14 cellular contexts compared by ENCODE assay signal in genomic region chr10:122021421-122021820, GRCh38. TPM values are rescaled to one million over a fixed set of nuclear protein-coding genes. Genes with fewer than 3 reads are reported as not detected.
DNase-seq lines count a peak whose midpoint lies in the region; ATAC-seq and TF ChIP-seq lines count a peak whose summit lies in the region.
"Had no signal": no experiment of that assay in that cellular context is flagged by ENCODE, and none has a peak within 500 bp of the region (broad histone marks: within the 10 kb centered on the region; RNA-seq: fewer than 3 reads in every experiment).

No MANE protein-coding gene starts in this region.

- DNase-seq in breast epithelium (ENCODE audit: low spot score in 2 of 2): peak; percentile 62
- no peak for DNase-seq in MCF 10A (ENCODE audit: unreplicated experiment)
- no peak for DNase-seq in esophagus muscularis mucosa (ENCODE audit: extremely low spot score)
- no peak for DNase-seq in lower lobe of right lung
- DNase-seq in vagina (ENCODE audit: extremely low spot score in 2 of 2): no peak
- DNase-seq in activated CD8-positive, alpha-beta memory T cell treated with anti-CD3 and anti-CD28 coated beads, Interleukin-2, amount 50 U/mL, for 4 hours: no peak
- DNase-seq in effector CD4-positive, alpha-beta T cell: no peak
- DNase-seq: Kasumi-1, kidney, natural killer cell, NCI-H2081 treated with DMSO at 0.1 percent for 48 hours had no signal

- H3K4me3 ChIP-seq in breast epithelium: peak overlapping the region; percentile 5 to 55 (median 33)
- H3K4me3 ChIP-seq in esophagus muscularis mucosa: peak overlapping the region; percentile 37 to 43 (median 40)
- H3K4me3 ChIP-seq in lower lobe of right lung: no peak overlapping the region
- H3K4me3 ChIP-seq in vagina: peak overlapping the region in 1 of 2 donors; percentile 15
- H3K4me3 ChIP-seq: cardiac muscle cell had no signal

- H3K36me3 ChIP-seq in breast epithelium: no peaks in the 10 kb centered on the region
- peaks cover 0 to 12% (median 0%) of the 10 kb centered on the region in 4 donors for H3K36me3 ChIP-seq in esophagus muscularis mucosa
- no peaks in the 10 kb centered on the region for H3K36me3 ChIP-seq in lower lobe of right lung
- no peaks in the 10 kb centered on the region for H3K36me3 ChIP-seq in vagina
- H3K36me3 ChIP-seq: cardiac muscle cell had no signal

- peak; percentile 26 for TF ChIP-seq EP300 in esophagus muscularis mucosa (IDR thresholded peaks at IDR 0.05)

- no peak overlapping the region for H3K27ac Mint-ChIP-seq in MCF 10A (ENCODE audit: low read depth, unreplicated experiment)
- H3K27ac Mint-ChIP-seq: natural killer cell; T-helper 1 cell treated with Interleukin-12 subunit alpha and Interleukin-12 subunit beta and Interleukin-4 antibody, amounts not matched to agents 30 μg/mL and 1 μg/mL, for 36 hours had no signal

- CTCF ChIA-PET in MCF 10A (lab: Yijun Ruan, JAX): interaction anchor here (0.8 to 1.4 kb wide), 4 partner anchors 15 to 91 kb away, joined by 3 to 5 read pairs (median 4); no protein-coding TSS in a partner anchor

- no peak for TF ChIP-seq POLR2A in breast epithelium (IDR thresholded peaks at IDR 0.05)
- TF ChIP-seq POLR2A in esophagus muscularis mucosa (IDR thresholded peaks at IDR 0.05; ENCODE audit: low read depth): no peak
- no peak for TF ChIP-seq POLR2A in vagina (IDR thresholded peaks at IDR 0.05)

- H3K27me3 Mint-ChIP-seq in MCF 10A (ENCODE audit: insufficient read depth, unreplicated experiment): no peaks in the 10 kb centered on the region

- H3K27me3 ChIP-seq in breast epithelium (no peaks in the 10 kb centered on the region), esophagus muscularis mucosa (no peaks in the 10 kb centered on the region), lower lobe of right lung (ENCODE audit: low read depth) (no peaks in the 10 kb centered on the region), vagina (no peaks in the 10 kb centered on the region)
- H3K27me3 ChIP-seq: cardiac muscle cell had no signal

- peak overlapping the region; percentile 80 to 84 for H3K27ac ChIP-seq in breast epithelium
- peak overlapping the region; percentile 83 to 88 (median 85) for H3K27ac ChIP-seq in esophagus muscularis mucosa (replicated peaks in 1 of 4)
- peak overlapping the region; percentile 6 for H3K27ac ChIP-seq in lower lobe of right lung
- peak overlapping the region; percentile 67 for H3K27ac ChIP-seq in vagina
- H3K27ac ChIP-seq: cardiac muscle cell had no signal

- WGBS in esophagus muscularis mucosa: 8% methylated on average over 10 of the region's 10 CpGs

- H3K4me3 Mint-ChIP-seq in MCF 10A (ENCODE audit: unreplicated experiment): no peak overlapping the region
- H3K4me3 Mint-ChIP-seq: natural killer cell; T-helper 1 cell treated with Interleukin-12 subunit alpha and Interleukin-12 subunit beta and Interleukin-4 antibody, amounts not matched to agents 30 μg/mL and 1 μg/mL, for 36 hours had no signal

- TF ChIP-seq CTCF in breast epithelium (IDR thresholded peaks at IDR 0.05) (no peak), MCF 10A (IDR thresholded peaks at IDR 0.05; ENCODE audit: unreplicated experiment) (no peak), esophagus muscularis mucosa (IDR thresholded peaks at IDR 0.05) (no peak), lower lobe of right lung (IDR thresholded peaks at IDR 0.05) (no peak), vagina (IDR thresholded peaks at IDR 0.05) (no peak)

- intact Hi-C loops in breast epithelium (cut with DNase I; ENCODE audit: low total_unique reads): no loop called here
- intact Hi-C loops in MCF 10A (cut with micrococcal nuclease): no loop called here
- intact Hi-C loops in esophagus muscularis mucosa (cut with DNase I): no loop called here
- intact Hi-C loops in lower lobe of right lung (cut with DNase I): no loop called here
- intact Hi-C loops in vagina (cut with DNase I): no loop called here

- H3K9me3 ChIP-seq in breast epithelium (no peaks in the 10 kb centered on the region), esophagus muscularis mucosa (no peaks in the 10 kb centered on the region), lower lobe of right lung (no peaks in the 10 kb centered on the region), vagina (no peaks in the 10 kb centered on the region)

- ATAC-seq in lower lobe of right lung (no peak), HG02571 (IDR thresholded peaks at IDR 0.05; ENCODE audit: unreplicated experiment) (no peak)
- ATAC-seq: natural killer cell had no signal

- POLR2A ChIA-PET in MCF 10A (lab: Yijun Ruan, JAX): interaction anchor here (0.5 to 1.5 kb wide), 3 partner anchors 27 to 93 kb away, joined by 3 read pairs; no protein-coding TSS in a partner anchor

- H3K4me1 Mint-ChIP-seq in MCF 10A (ENCODE audit: insufficient read depth, unreplicated experiment): peaks cover 21% of the 10 kb centered on the region
- H3K4me1 Mint-ChIP-seq: natural killer cell had no signal

- BruUV-seq in MCF 10A (replicated peaks; lab: Mats Ljungman, UMichigan): no TSS peak

- no peaks in the 10 kb centered on the region for H3K9me3 Mint-ChIP-seq in MCF 10A (ENCODE audit: unreplicated experiment)
- H3K9me3 Mint-ChIP-seq: natural killer cell; T-helper 1 cell treated with Interleukin-12 subunit alpha and Interleukin-12 subunit beta and Interleukin-4 antibody, amounts not matched to agents 30 μg/mL and 1 μg/mL, for 36 hours had no signal

- H3K4me1 ChIP-seq in breast epithelium: peaks cover 0 to 3% of the 10 kb centered on the region in 2 donors
- peaks cover 5 to 43% (median 33%) of the 10 kb centered on the region in 4 donors for H3K4me1 ChIP-seq in esophagus muscularis mucosa
- H3K4me1 ChIP-seq in lower lobe of right lung: peaks cover 17% of the 10 kb centered on the region
- H3K4me1 ChIP-seq in vagina: peaks cover 12% of the 10 kb centered on the region

- H3K36me3 Mint-ChIP-seq in MCF 10A (ENCODE audit: insufficient read depth, unreplicated experiment): no peaks in the 10 kb centered on the region
- H3K36me3 Mint-ChIP-seq: natural killer cell had no signal

RNA-seq across cellular contexts. Expression of gene TACC2, which starts 32.5 kb away (rescaled TPM):
- 10 to 100 TPM; 26.1 to 30.5 (median 28.5) TPM for total RNA-seq in breast epithelium
- 66.8 and 89.0 TPM in 2 replicates for total RNA-seq in MCF 10A (2022)
- 10 to 100 TPM; 53.7 to 99.4 (median 75.6) TPM for total RNA-seq in esophagus muscularis mucosa
- total RNA-seq in lower lobe of right lung: 141 TPM
- total RNA-seq in vagina: 76.4 TPM
- total RNA-seq: natural killer cell had no signal

RNA-seq across cellular contexts. Expression of gene NSMCE4A, which starts 46.4 kb away (rescaled TPM):
- total RNA-seq in breast epithelium: 100 to 1,000 TPM in 2 of 3 donors, 10 to 100 TPM in 1; 72.2 to 120 (median 119) TPM
- total RNA-seq in MCF 10A (2022): 24.5 and 30.2 TPM in 2 replicates
- total RNA-seq in esophagus muscularis mucosa: 10 to 100 TPM; 63.9 to 96.8 (median 82.0) TPM
- 37.1 TPM for total RNA-seq in lower lobe of right lung
- total RNA-seq in vagina: 80.8 TPM

Comparison
In these comparisons a context has a peak if more than half of its experiments do, and no peak if none do; other contexts are left out.
1. DNase-seq: peak in breast epithelium (2 of 2); none in MCF 10A (single experiment), esophagus muscularis mucosa (single experiment), lower lobe of right lung (single experiment), vagina (0 of 2), activated CD8-positive, alpha-beta memory T cell treated with anti-CD3 and anti-CD28 coated beads, Interleukin-2, amount 50 U/mL, for 4 hours (single experiment) and effector CD4-positive, alpha-beta T cell (single experiment).
2. H3K27ac ChIP-seq: peak in every context shown above with its lines; median percentile 85 in esophagus muscularis mucosa; 82 in breast epithelium; 67 in vagina; 6 in lower lobe of right lung.